In genomic region chr6:39224523-39225182, GRCh38 we compare ENCODE assay signal across 14 cellular contexts. TPM values are rescaled to one million over a fixed set of nuclear protein-coding genes. Genes with fewer than 3 reads are reported as not detected.
DNase-seq lines count a peak whose midpoint lies in the region; ATAC-seq and TF ChIP-seq lines count a peak whose summit lies in the region.
"Had no signal": no experiment of that assay in that cellular context is flagged by ENCODE, and none has a peak within 500 bp of the region (broad histone marks: within the 10 kb centered on the region; RNA-seq: fewer than 3 reads in every experiment).

No MANE protein-coding gene starts in this region.

- no peaks in the 10 kb centered on the region for H3K36me3 ChIP-seq in right lobe of liver
- H3K36me3 ChIP-seq: SJCRH30, tibial artery had no signal

- POLR2A ChIA-PET in GM10248 (lab: Yijun Ruan, JAX): interaction anchor here (0.6 kb wide), 1 partner anchor 15 kb away, joined by 4 read pairs; no protein-coding TSS in a partner anchor

- H3K4me1 ChIP-seq in right lobe of liver: peaks cover 0 to 72% (median 13%) of the 10 kb centered on the region in 4 donors

- H3K4me3 Mint-ChIP-seq in activated naive CD4-positive, alpha-beta T cell treated with anti-CD3 and anti-CD28 coated beads, Interleukin-2, amount 10 ng/mL, durations not matched to agents 7 days and 5 days: no peak overlapping the region
- peak overlapping the region; percentile 41 for H3K4me3 Mint-ChIP-seq in activated T-helper 17 cell treated with anti-CD3 and anti-CD28 coated beads, Interleukin-2, amount 50 U/mL, for 72 hours
- peak overlapping the region; percentile 40 for H3K4me3 Mint-ChIP-seq in type B pancreatic cell
- H3K4me3 Mint-ChIP-seq: HFFc6 had no signal

- H3K27me3 Mint-ChIP-seq in activated naive CD4-positive, alpha-beta T cell treated with anti-CD3 and anti-CD28 coated beads, Interleukin-2, amount 10 ng/mL, durations not matched to agents 7 days and 5 days: peaks cover 16% of the 10 kb centered on the region
- H3K27me3 Mint-ChIP-seq in activated T-helper 17 cell treated with anti-CD3 and anti-CD28 coated beads, Interleukin-2, amount 50 U/mL, for 72 hours: peaks cover 6% of the 10 kb centered on the region
- peaks cover 24% of the 10 kb centered on the region for H3K27me3 Mint-ChIP-seq in type B pancreatic cell

- peaks cover 6% of the 10 kb centered on the region for H3K9me3 Mint-ChIP-seq in activated naive CD4-positive, alpha-beta T cell treated with anti-CD3 and anti-CD28 coated beads, Interleukin-2, amount 10 ng/mL, durations not matched to agents 7 days and 5 days
- no peaks in the 10 kb centered on the region for H3K9me3 Mint-ChIP-seq in activated T-helper 17 cell treated with anti-CD3 and anti-CD28 coated beads, Interleukin-2, amount 50 U/mL, for 72 hours
- no peaks in the 10 kb centered on the region for H3K9me3 Mint-ChIP-seq in type B pancreatic cell

- H3K27ac Mint-ChIP-seq in activated naive CD4-positive, alpha-beta T cell treated with anti-CD3 and anti-CD28 coated beads, Interleukin-2, amount 10 ng/mL, durations not matched to agents 7 days and 5 days: peak overlapping the region; percentile 43
- no peak overlapping the region for H3K27ac Mint-ChIP-seq in activated T-helper 17 cell treated with anti-CD3 and anti-CD28 coated beads, Interleukin-2, amount 50 U/mL, for 72 hours
- H3K27ac Mint-ChIP-seq in type B pancreatic cell: no peak overlapping the region
- H3K27ac Mint-ChIP-seq: HFFc6 had no signal

- intact Hi-C loops in right lobe of liver (cut with DNase I): no loop called here

- TF ChIP-seq CTCF in right lobe of liver (IDR thresholded peaks at IDR 0.05) (no peak), type B pancreatic cell (conservative IDR thresholded peaks at IDR 0.05) (no peak), GM10248 (IDR thresholded peaks at IDR 0.05; ENCODE audit: control extremely low read depth, extremely low read depth, low read depth, missing control alignments) (no peak)

- H3K27ac ChIP-seq in right lobe of liver: peak overlapping the region; percentile 22 to 96 (median 83)
- H3K27ac ChIP-seq: SJCRH30, tibial artery had no signal

- ATAC-seq in activated T-helper 17 cell treated with anti-CD3 and anti-CD28 coated beads, Interleukin-2, amount 50 U/mL, for 72 hours (replicated peaks): no peak
- ATAC-seq in right lobe of liver (peak; percentile 49 to 59 (median 53)), GM21576 (IDR thresholded peaks at IDR 0.05; ENCODE audit: unreplicated experiment) (no peak), GM18861 (IDR thresholded peaks at IDR 0.05; ENCODE audit: unreplicated experiment) (no peak)

- TF ChIP-seq POLR2A in right lobe of liver (IDR thresholded peaks at IDR 0.05): no peak

- no peaks in the 10 kb centered on the region for H3K9me3 ChIP-seq in right lobe of liver
- H3K9me3 ChIP-seq: SJCRH30, tibial artery had no signal

- peaks cover 84% of the 10 kb centered on the region for H3K4me1 Mint-ChIP-seq in activated naive CD4-positive, alpha-beta T cell treated with anti-CD3 and anti-CD28 coated beads, Interleukin-2, amount 10 ng/mL, durations not matched to agents 7 days and 5 days
- peaks cover 36% of the 10 kb centered on the region for H3K4me1 Mint-ChIP-seq in activated T-helper 17 cell treated with anti-CD3 and anti-CD28 coated beads, Interleukin-2, amount 50 U/mL, for 72 hours
- H3K4me1 Mint-ChIP-seq in type B pancreatic cell (ENCODE audit: unreplicated experiment): peaks cover 44% of the 10 kb centered on the region

- DNase-seq in activated naive CD4-positive, alpha-beta T cell treated with anti-CD3 and anti-CD28 coated beads, Interleukin-2, amount 10 ng/mL, durations not matched to agents 7 days and 5 days: no peak
- DNase-seq in activated naive CD4-positive, alpha-beta T cell (lab: John Stamatoyannopoulos, UW): no peak
- DNase-seq in right lobe of liver: peak; percentile 48 to 76 (median 67)
- DNase-seq in type B pancreatic cell (ENCODE audit: extremely low spot score, unreplicated experiment): no peak
- no peak for DNase-seq in GM10248 (ENCODE audit: extremely low spot score)
- DNase-seq: effector memory CD4-positive, alpha-beta T cell; HFFc6; NCI-H2171 treated with DMSO at 0.1 percent for 48 hours; SJCRH30; tibial artery had no signal

- CTCF ChIA-PET in activated naive CD4-positive, alpha-beta T cell treated with anti-CD3 and anti-CD28 coated beads, Interleukin-2, amount 10 ng/mL, durations not matched to agents 7 days and 5 days (lab: Charles Lee): interaction anchor here (0.7 kb wide), 1 partner anchor 35 kb away, joined by 3 read pairs; no protein-coding TSS in a partner anchor
- CTCF ChIA-PET in GM10248 (lab: Yijun Ruan, JAX): interaction anchor here (1.1 to 1.4 kb wide), 2 partner anchors 9 to 78 kb away, joined by 3 read pairs; no protein-coding TSS in a partner anchor

- H3K4me3 ChIP-seq in right lobe of liver: no peak overlapping the region
- H3K4me3 ChIP-seq: SJCRH30, tibial artery had no signal

- WGBS in right lobe of liver (ENCODE audit: insufficient coverage, low coverage, low lambda C conversion rate, missing lambda C conversion rate): 37% methylated on average over 5 of the region's 5 CpGs

- no peaks in the 10 kb centered on the region for H3K27me3 ChIP-seq in right lobe of liver
- H3K27me3 ChIP-seq: SJCRH30 had no signal

- H3K36me3 Mint-ChIP-seq in activated naive CD4-positive, alpha-beta T cell treated with anti-CD3 and anti-CD28 coated beads, Interleukin-2, amount 10 ng/mL, durations not matched to agents 7 days and 5 days: peaks cover 31% of the 10 kb centered on the region
- H3K36me3 Mint-ChIP-seq in activated T-helper 17 cell treated with anti-CD3 and anti-CD28 coated beads, Interleukin-2, amount 50 U/mL, for 72 hours (ENCODE audit: low read depth): peaks cover 19% of the 10 kb centered on the region
- peaks cover 4% of the 10 kb centered on the region for H3K36me3 Mint-ChIP-seq in type B pancreatic cell

RNA-seq across cellular contexts. Expression of gene KCNK5, which starts 4.6 kb away (rescaled TPM):
- 1 to 10 TPM; 6.1 to 8.9 TPM for total RNA-seq in activated T-helper 17 cell treated with anti-CD3 and anti-CD28 coated beads, Interleukin-2, amount 50 U/mL, for 72 hours
- total RNA-seq in right lobe of liver (10 to 100 TPM in 2 of 6 experiments, 1 to 10 TPM in 4; 3.2 to 54.3 (median 6.7) TPM), type B pancreatic cell (ENCODE audit: low replicate concordance) (7.6 and 10.1 TPM in 2 replicates)
- total RNA-seq: fibroblast of villous mesenchyme, HFFc6 had no signal

Comparison
In these comparisons a context has a peak if more than half of its experiments do, and no peak if none do; other contexts are left out.
1. DNase-seq: peak in right lobe of liver (3 of 3); none in activated naive CD4-positive, alpha-beta T cell treated with anti-CD3 and anti-CD28 coated beads, Interleukin-2, amount 10 ng/mL, durations not matched to agents 7 days and 5 days (single experiment), activated naive CD4-positive, alpha-beta T cell (0 of 4), type B pancreatic cell (single experiment) and GM10248 (single experiment).
2. ATAC-seq: peak in right lobe of liver (4 of 4); none in activated T-helper 17 cell treated with anti-CD3 and anti-CD28 coated beads, Interleukin-2, amount 50 U/mL, for 72 hours (single experiment), GM21576 (single experiment) and GM18861 (single experiment).